Comparison of ENCODE assay signal across 8 cellular contexts in the genomic region with DNA sequence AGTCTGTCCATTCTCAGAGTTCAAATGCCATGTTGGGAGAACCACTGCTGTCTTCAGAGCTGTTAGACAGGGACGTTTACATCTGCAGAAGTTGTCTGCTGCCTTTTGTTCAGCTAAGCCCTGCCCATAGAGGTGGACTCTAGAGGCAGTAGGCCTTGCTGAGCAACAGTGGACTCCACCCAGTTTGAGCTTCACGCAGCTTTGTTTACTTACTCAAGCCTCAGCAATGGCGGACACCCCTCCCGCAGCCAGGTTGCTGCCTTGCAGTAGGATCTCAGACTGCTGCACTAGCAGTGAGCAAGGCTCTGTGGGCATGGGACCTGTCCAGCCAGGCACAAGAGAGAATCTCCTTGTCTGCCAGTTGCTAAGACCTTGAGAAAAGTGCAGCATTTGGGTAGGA. TPM values are rescaled to one million over a fixed set of nuclear protein-coding genes. Genes with fewer than 3 reads are reported as not detected.
DNase-seq lines count a peak whose midpoint lies in the region; ATAC-seq and TF ChIP-seq lines count a peak whose summit lies in the region.
"Not testable (repeated sequence)": the region's sequence is repeated elsewhere in the genome, so short reads cannot be mapped to it uniquely, and the experiment has no call there.
"Had no signal": no experiment of that assay in that cellular context is flagged by ENCODE, and none has a peak within 500 bp of the region (broad histone marks: within the 10 kb centered on the region; RNA-seq: fewer than 3 reads in every experiment).

No MANE protein-coding gene starts in this region.

- not testable (repeated sequence) for TF ChIP-seq EP300 in stomach (IDR thresholded peaks at IDR 0.05)

- peak overlapping the region; percentile 41 for H3K27ac ChIP-seq in 22Rv1
- H3K27ac ChIP-seq in GM23338 (ENCODE audit: low read depth); PC-9; neural progenitor cell; stomach: not testable (repeated sequence)

- not testable (repeated sequence) for H3K4me3 Mint-ChIP-seq in GM23338, neural progenitor cell

- peaks cover 11% of the 10 kb centered on the region for H3K36me3 Mint-ChIP-seq in GM23338 (ENCODE audit: low read depth)
- H3K36me3 Mint-ChIP-seq in neural progenitor cell: not testable (repeated sequence)

- H3K27me3 ChIP-seq in GM23338 (ENCODE audit: insufficient read depth); PC-9 (ENCODE audit: insufficient read depth, low read depth); neural progenitor cell; stomach: not testable (repeated sequence)

- H3K4me2 ChIP-seq in GM23338, PC-9, neural progenitor cell: not testable (repeated sequence)

- not testable (repeated sequence) for BruUV-seq in PC-9 (replicated peaks; lab: Mats Ljungman, UMichigan)

- not testable (repeated sequence) for H3K9me2 ChIP-seq in GM23338 (ENCODE audit: insufficient read depth); PC-9 (ENCODE audit: insufficient read depth)

- not testable (repeated sequence) for H3K27ac Mint-ChIP-seq in GM23338, neural progenitor cell

- H3K9me3 ChIP-seq in PC-9 (ENCODE audit: insufficient read depth, low read depth) (peaks cover 15% of the 10 kb centered on the region), stomach (peaks cover 0 to 12% (median 7%) of the 10 kb centered on the region in 4 donors)
- H3K9me3 ChIP-seq in neural progenitor cell (ENCODE audit: low read depth): not testable (repeated sequence)

- H3K4me1 ChIP-seq in GM23338 (ENCODE audit: insufficient read depth); PC-9 (replicated peaks; ENCODE audit: insufficient read depth); stomach: not testable (repeated sequence)
- H3K4me1 ChIP-seq in neural progenitor cell: peaks cover 10% of the 10 kb centered on the region

- H3K9me3 Mint-ChIP-seq in GM23338 (peaks cover 29% of the 10 kb centered on the region), neural progenitor cell (peaks cover 32% of the 10 kb centered on the region)

- H3F3A ChIP-seq in GM23338 (replicated peaks; ENCODE audit: low read depth); PC-9 (ENCODE audit: insufficient read depth, low read depth); neural progenitor cell (ENCODE audit: low read depth): not testable (repeated sequence)

- H2AFZ ChIP-seq in GM23338 (peak overlapping the region; percentile 43; the same call in 1 of the 2 replicates), neural progenitor cell (replicated peaks) (peak overlapping the region; percentile 34)
- H2AFZ ChIP-seq in PC-9: not testable (repeated sequence)

- not testable (repeated sequence) for H3K9ac ChIP-seq in neural progenitor cell

- not testable (repeated sequence) for H3K36me3 ChIP-seq in GM23338 (ENCODE audit: insufficient read depth); PC-9 (ENCODE audit: low read depth); neural progenitor cell; stomach

- not testable (repeated sequence) for TF ChIP-seq POLR2A in stomach (IDR thresholded peaks at IDR 0.05)

- not testable (repeated sequence) for DNase-seq in GM23338 (ENCODE audit: low spot score); neural progenitor cell (ENCODE audit: low spot score)
- DNase-seq in NCI-H510A (lab: John Stamatoyannopoulos, UW): peak; percentile 37
- peak; percentile 37 to 39 for DNase-seq in PC-9
- peak; percentile 68 for DNase-seq in epithelial cell of esophagus (ENCODE audit: low read depth)
- DNase-seq in stomach: peak; percentile 29

- WGBS in stomach, 5 donors: 25 to 56% (median 37%) methylated on average over 4 of the region's 4 CpGs

- H4K20me1 ChIP-seq in GM23338 (replicated peaks; ENCODE audit: insufficient read depth); PC-9 (ENCODE audit: insufficient read depth); neural progenitor cell (ENCODE audit: low read depth): not testable (repeated sequence)

- not testable (repeated sequence) for TF ChIP-seq CTCF in 22Rv1 (IDR thresholded peaks at IDR 0.05); GM23338 (conservative IDR thresholded peaks at IDR 0.05; ENCODE audit: low read depth in 2 of 2); PC-9 (conservative IDR thresholded peaks at IDR 0.05); epithelial cell of esophagus (IDR thresholded peaks at IDR 0.05; ENCODE audit: insufficient read depth, low read depth, low read length, missing control alignments); neural progenitor cell (IDR thresholded peaks at IDR 0.05); stomach (IDR thresholded peaks at IDR 0.05)

- CTCF ChIA-PET in PC-9 (lab: Charles Lee): not testable (repeated sequence)

- not testable (repeated sequence) for H3K79me2 ChIP-seq in GM23338 (replicated peaks; ENCODE audit: insufficient read depth); PC-9 (ENCODE audit: low read depth); neural progenitor cell (ENCODE audit: low read depth)

- intact Hi-C loops in PC-9 (cut with micrococcal nuclease; ENCODE audit: unreplicated experiment); stomach (cut with DNase I; ENCODE audit: low total_unique reads): not testable (repeated sequence)

- not testable (repeated sequence) for H3K4me1 Mint-ChIP-seq in GM23338, neural progenitor cell

- not testable (repeated sequence) for ATAC-seq in GM23338

- not testable (repeated sequence) for H3K27me3 Mint-ChIP-seq in GM23338 (ENCODE audit: insufficient read depth, low read depth, poor library complexity); neural progenitor cell (ENCODE audit: insufficient read depth, low read depth)

- POLR2A ChIA-PET in PC-9 (lab: Charles Lee; ENCODE audit: unreplicated experiment): interaction anchor here (0.7 to 0.8 kb wide), 2 partner anchors 15 to 40 kb away, joined by 3 to 13 read pairs; partner anchors contain the start of gene PHGDH

- H3K4me3 ChIP-seq in GM23338; PC-9; epithelial cell of esophagus (ENCODE audit: low read length); neural progenitor cell; stomach: not testable (repeated sequence)

RNA-seq across cellular contexts. Expression of gene PHGDH, which starts 14.9 kb away (rescaled TPM):
- total RNA-seq in GM23338 (2014; rRNA removed; shearing (Covaris generic)): 816 and 885 TPM in 2 replicates
- polyA plus RNA-seq in GM23338 (2016; fragmentation: Nextera tagmentation; extraction: Ambion mirVana): 612 and 652 TPM in 2 replicates
- 373 and 569 TPM in 2 replicates for total RNA-seq in PC-9 (2021)
- 166 and 204 TPM in 2 replicates for total RNA-seq in neural progenitor cell (ENCODE audit: low replicate concordance)
- total RNA-seq in stomach: 10 to 100 TPM in 4 of 5 donors, 1 to 10 TPM in 1; 2.3 to 33.0 (median 21.3) TPM
- polyA plus RNA-seq in stomach: 10 to 100 TPM; 27.8 to 45.8 (median 29.5) TPM

RNA-seq across cellular contexts. Expression of gene ZNF697, which starts 48.8 kb away (rescaled TPM):
- total RNA-seq in GM23338 (2014; rRNA removed; shearing (Covaris generic)): 30.4 and 32.0 TPM in 2 replicates
- polyA plus RNA-seq in GM23338 (2016; fragmentation: Nextera tagmentation; extraction: Ambion mirVana): 5.2 and 5.4 TPM in 2 replicates
- 3.6 and 4.1 TPM in 2 replicates for total RNA-seq in PC-9 (2021)
- 8.3 and 9.8 TPM in 2 replicates for total RNA-seq in neural progenitor cell (ENCODE audit: low replicate concordance)
- 10 to 100 TPM in 2 of 5 donors, 1 to 10 TPM in 3; 1.2 to 11.9 (median 9.5) TPM for total RNA-seq in stomach
- polyA plus RNA-seq in stomach: 1 to 10 TPM in 2 of 3 donors, under 1 TPM in 1; 0.78 to 2.1 (median 2.0) TPM
- polyA plus RNA-seq: CD8-positive, alpha-beta memory T cell had no signal
